In the genomic region with DNA sequence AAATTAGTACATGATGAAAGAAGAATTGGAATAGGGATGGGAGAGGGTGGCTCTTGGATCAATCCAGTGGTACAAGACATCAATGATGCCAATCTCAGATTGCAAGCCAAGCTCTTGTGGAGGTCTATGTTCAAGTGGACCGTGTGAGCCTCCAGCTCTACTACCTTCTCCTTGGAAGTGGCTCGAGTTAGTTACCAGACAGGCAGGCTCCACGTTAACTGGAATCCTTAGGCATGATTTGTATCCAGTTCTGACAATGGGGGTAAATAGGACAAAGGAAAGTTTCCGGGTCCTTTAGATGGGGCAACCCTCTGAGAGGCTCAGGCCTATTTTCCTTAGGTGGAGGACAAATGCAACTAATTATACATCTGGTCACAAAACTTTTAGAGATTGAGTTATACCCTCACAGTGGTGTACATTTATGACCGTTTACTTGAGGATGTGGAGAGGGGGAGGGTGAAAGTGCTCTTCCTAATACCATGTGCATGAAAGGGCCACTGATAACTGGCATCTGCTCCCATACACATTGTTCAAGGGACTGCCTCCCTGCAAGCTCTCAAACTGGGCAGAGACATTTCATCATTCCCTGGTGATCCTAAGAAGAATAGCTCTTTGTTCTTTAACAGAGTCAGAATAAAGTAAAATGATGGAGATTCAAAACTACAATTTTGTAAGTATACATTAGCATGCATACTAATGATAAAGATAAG, we compare ENCODE assay signal across 14 cellular contexts.
DNase-seq lines count a peak whose midpoint lies in the region; FAIRE-seq lines count a peak whose summit lies in the region.
"Had no signal": no experiment of that assay in that cellular context is flagged by ENCODE, and none has a peak within 500 bp of the region (broad histone marks: within the 10 kb centered on the region; RNA-seq: fewer than 3 reads in every experiment).

No MANE protein-coding gene starts in this region.

- in situ Hi-C loops in SK-MEL-5 (cut with HindIII; ENCODE audit: low pct_unique_long_range_greater_than_20kb, low sequenced_read_pairs): no loop called here

- peak; percentile 65 for DNase-seq in SK-MEL-5 (ENCODE audit: low read depth, low spot score)
- DNase-seq in medulla oblongata (ENCODE audit: extremely low spot score): peak; percentile 87
- no peak for DNase-seq in stimulated activated CD4-positive, alpha-beta T cell treated with anti-CD3 and anti-CD28 coated beads, Interleukin-12 subunit alpha, Interleukin-12 subunit beta, amount 100 ng/mL, for 4 hours
- DNase-seq in NCI-H1436 treated with DMSO at 0.1 percent for 48 hours (lab: John Stamatoyannopoulos, UW): no peak
- no peak for DNase-seq in GM19239 (ENCODE audit: insufficient read length, low spot score)
- DNase-seq: HCEC 1CT, NCI-H2107, PC-3 had no signal

- H3K27ac ChIP-seq in cingulate gyrus (ENCODE audit: low read depth, low read length): peak overlapping the region; percentile 89
- peak overlapping the region; percentile 95 for H3K27ac ChIP-seq in temporal lobe (ENCODE audit: low read depth, low read length)
- H3K27ac ChIP-seq: BLaER1 treated with 17β-estradiol and CSF1 and Interleukin-3, amounts not matched to agents 10 nM and 100 nM; SK-N-MC had no signal

- no peak for FAIRE-seq in GM19239 (lab: Jason Lieb, UNC)
- FAIRE-seq: GM12878, GM18507 had no signal

Comparison
In these comparisons a context has a peak if more than half of its experiments do, and no peak if none do; other contexts are left out.
1. DNase-seq: peak in SK-MEL-5 (single experiment) and medulla oblongata (single experiment); none in stimulated activated CD4-positive, alpha-beta T cell treated with anti-CD3 and anti-CD28 coated beads, Interleukin-12 subunit alpha, Interleukin-12 subunit beta, amount 100 ng/mL, for 4 hours (single experiment), NCI-H1436 treated with DMSO at 0.1 percent for 48 hours (single experiment) and GM19239 (single experiment).